ENCODE assay signal across 2 cellular contexts in genomic region chr10:51113007-51113406, GRCh38.
TF ChIP-seq lines count a peak whose summit lies in the region.

No MANE protein-coding gene starts in this region.

TF ChIP-seq in IMR-90, 13 proteins besides CTCF, POLR2A, EP300 and RAD21:
- no peak for TF ChIP-seq MAFK (IDR thresholded peaks at IDR 0.05; ENCODE audit: low read depth, low read length)
- no peak for TF ChIP-seq CHD1 (IDR thresholded peaks at IDR 0.05; ENCODE audit: low read depth, low read length)
- no peak for TF ChIP-seq CEBPB (IDR thresholded peaks at IDR 0.05; ENCODE audit: low read depth, low read length)

TF ChIP-seq in K562, 482 proteins besides CTCF, POLR2A, EP300 and RAD21:
- TF ChIP-seq RBM25 (IDR thresholded peaks at IDR 0.05; ENCODE audit: low read depth, low read length, severe bottlenecking) (peak; percentile 36), STAT5B (CRISPR knock-in tag; IDR thresholded peaks at IDR 0.05) (no peak), ARID2 (IDR thresholded peaks at IDR 0.05) (no peak), NFRKB (IDR thresholded peaks at IDR 0.05; ENCODE audit: low read depth) (no peak)
